ENCODE assay signal across 1 cellular context in genomic region chr5:132459031-132459982, GRCh38.
TF ChIP-seq lines count a peak whose summit lies in the region.

No MANE protein-coding gene starts in this region.

TF ChIP-seq in K562, 482 proteins besides CTCF, POLR2A, EP300 and RAD21 (continued from another document and continues in another):
- TF ChIP-seq TRIM25 (IDR thresholded peaks at IDR 0.05; ENCODE audit: borderline replicate concordance) (no peak), PHB (CRISPR knock-in tag; IDR thresholded peaks at IDR 0.05) (no peak; the same call in 1 of the 2 replicates), SP1 (CRISPR knock-in tag; IDR thresholded peaks at IDR 0.05) (no peak), PHF21A (IDR thresholded peaks at IDR 0.05; ENCODE audit: borderline replicate concordance, low read depth) (no peak), POLR3G (IDR thresholded peaks at IDR 0.05; ENCODE audit: extremely low read depth, insufficient read length, insufficient replicate concordance) (no peak), SMARCA5 (IDR thresholded peaks at IDR 0.05) (no peak; the same call in 1 of the 2 replicates), EWSR1 (IDR thresholded peaks at IDR 0.05; ENCODE audit: borderline replicate concordance, low read depth, partially characterized antibody) (no peak), C11orf30 (IDR thresholded peaks at IDR 0.05; ENCODE audit: low read depth) (no peak), MLLT1 (IDR thresholded peaks at IDR 0.05) (peak in 1 of 2 experiments; percentile 46; a peak in 1 of 4 replicates), ZNF121 (CRISPR knock-in tag; conservative IDR thresholded peaks at IDR 0.05) (no peak), AFF4 (CRISPR knock-in tag; IDR thresholded peaks at IDR 0.05) (no peak), ZFP91 (CRISPR knock-in tag; IDR thresholded peaks at IDR 0.05) (0 out of 2 replicates have a peak, but pooled peaks have one; percentile 17), ZBTB34 (CRISPR knock-in tag; IDR thresholded peaks at IDR 0.05) (peak; percentile 78), HSF4 (CRISPR knock-in tag; IDR thresholded peaks at IDR 0.05; ENCODE audit: borderline replicate concordance) (peak; percentile 90; the same call in 1 of the 2 replicates), ZNF696 (CRISPR knock-in tag; conservative IDR thresholded peaks at IDR 0.05) (no peak), PTTG1 (tag; IDR thresholded peaks at IDR 0.05; ENCODE audit: low read depth) (peak; percentile 83), NCOR1 (IDR thresholded peaks at IDR 0.05) (peak; percentile 42; the same call in 1 of the 2 replicates), ZNF699 (CRISPR knock-in tag; IDR thresholded peaks at IDR 0.05; ENCODE audit: insufficient replicate concordance) (no peak), MTA1 (IDR thresholded peaks at IDR 0.05; ENCODE audit: borderline replicate concordance) (no peak), ZNF41 (CRISPR knock-in tag; conservative IDR thresholded peaks at IDR 0.05) (peak; percentile 78), ZNF583 (CRISPR knock-in tag; IDR thresholded peaks at IDR 0.05) (peak; percentile 90), ZKSCAN8 (CRISPR knock-in tag; IDR thresholded peaks at IDR 0.05) (0 out of 2 replicates have a peak, but pooled peaks have one; percentile 65), ZNF274 (IDR thresholded peaks at IDR 0.05; ENCODE audit: borderline replicate concordance, low read depth, low read length) (no peak), ATF4 (CRISPR knock-in tag; IDR thresholded peaks at IDR 0.05) (peak; percentile 99), ARHGAP35 (IDR thresholded peaks at IDR 0.05; ENCODE audit: partially characterized antibody) (no peak), ZNF398 (CRISPR knock-in tag; IDR thresholded peaks at IDR 0.05) (0 out of 2 replicates have a peak, but pooled peaks have one; percentile 35), RBM15 (IDR thresholded peaks at IDR 0.05; ENCODE audit: insufficient read depth, low read length) (no peak), FOXJ2 (tag; IDR thresholded peaks at IDR 0.05) (no peak; the same call in none of the 2 replicates), ATF3 (IDR thresholded peaks at IDR 0.05) (peak; percentile 99), ATF3 (CRISPR knock-in tag; conservative IDR thresholded peaks at IDR 0.05) (no peak), USF2 (CRISPR knock-in tag; IDR thresholded peaks at IDR 0.05) (no peak), RBM22 (IDR thresholded peaks at IDR 0.05; ENCODE audit: low read depth, low read length, poor library complexity, severe bottlenecking) (no peak), PHB2 (IDR thresholded peaks at IDR 0.05; ENCODE audit: low read depth) (no peak), ZNF280A (IDR thresholded peaks at IDR 0.05; ENCODE audit: low read depth, partially characterized antibody) (no peak), HMBOX1 (IDR thresholded peaks at IDR 0.05) (no peak), MEF2D (tag; conservative IDR thresholded peaks at IDR 0.05; ENCODE audit: low read depth) (peak; percentile 93), ZBTB2 (IDR thresholded peaks at IDR 0.05) (no peak), KLF10 (CRISPR knock-in tag; IDR thresholded peaks at IDR 0.05) (no peak)
